In the genomic region with DNA sequence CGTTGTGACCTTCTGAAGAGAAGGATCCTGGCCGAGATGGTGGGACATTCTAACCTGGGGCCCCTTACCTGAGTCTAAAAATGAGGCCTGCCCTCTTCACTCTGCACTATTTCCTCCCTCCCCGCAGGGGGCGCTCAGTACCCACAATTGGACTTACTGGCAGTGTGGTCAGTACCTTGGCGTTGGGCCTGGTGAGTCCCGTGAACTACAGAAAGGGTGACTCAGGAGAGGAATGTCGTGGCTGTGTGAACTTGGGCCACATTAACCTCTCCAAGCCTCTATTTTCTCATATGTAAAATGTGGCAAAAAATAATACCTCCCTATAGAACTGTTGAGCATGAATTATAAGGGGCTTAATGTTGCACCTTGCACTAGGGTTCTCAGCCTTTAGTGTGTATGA, we compare ENCODE assay signal across 1 cellular context.
A peak's percentile ranks its signal among the peaks of the same experiment; 100 is the strongest.
TF ChIP-seq lines count a peak whose summit lies in the region.

No MANE protein-coding gene starts in this region.

TF ChIP-seq in HepG2, 621 proteins besides CTCF, POLR2A, EP300 and RAD21 (continues in another document):
- TF ChIP-seq YY1 (IDR thresholded peaks at IDR 0.05; ENCODE audit: insufficient read depth, insufficient replicate concordance, low read depth, low read length), result no peak
- TF ChIP-seq, protein P1, sequence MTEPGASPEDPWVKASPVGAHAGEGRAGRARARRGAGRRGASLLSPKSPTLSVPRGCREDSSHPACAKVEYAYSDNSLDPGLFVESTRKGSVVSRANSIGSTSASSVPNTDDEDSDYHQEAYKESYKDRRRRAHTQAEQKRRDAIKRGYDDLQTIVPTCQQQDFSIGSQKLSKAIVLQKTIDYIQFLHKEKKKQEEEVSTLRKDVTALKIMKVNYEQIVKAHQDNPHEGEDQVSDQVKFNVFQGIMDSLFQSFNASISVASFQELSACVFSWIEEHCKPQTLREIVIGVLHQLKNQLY (CRISPR knock-in tag; IDR thresholded peaks at IDR 0.05), result peak; percentile 49; the same call in 1 of the 2 replicates
- TF ChIP-seq PRPF4 (IDR thresholded peaks at IDR 0.05; ENCODE audit: low read depth, low read length, poor library complexity, severe bottlenecking), result no peak
- TF ChIP-seq, protein P2, sequence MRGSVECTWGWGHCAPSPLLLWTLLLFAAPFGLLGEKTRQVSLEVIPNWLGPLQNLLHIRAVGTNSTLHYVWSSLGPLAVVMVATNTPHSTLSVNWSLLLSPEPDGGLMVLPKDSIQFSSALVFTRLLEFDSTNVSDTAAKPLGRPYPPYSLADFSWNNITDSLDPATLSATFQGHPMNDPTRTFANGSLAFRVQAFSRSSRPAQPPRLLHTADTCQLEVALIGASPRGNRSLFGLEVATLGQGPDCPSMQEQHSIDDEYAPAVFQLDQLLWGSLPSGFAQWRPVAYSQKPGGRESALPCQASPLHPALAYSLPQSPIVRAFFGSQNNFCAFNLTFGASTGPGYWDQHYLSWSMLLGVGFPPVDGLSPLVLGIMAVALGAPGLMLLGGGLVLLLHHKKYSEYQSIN (CRISPR knock-in tag; IDR thresholded peaks at IDR 0.05; ENCODE audit: borderline replicate concordance), result no peak
- no peak for TF ChIP-seq GPBP1L1 (CRISPR knock-in tag; IDR thresholded peaks at IDR 0.05)
- TF ChIP-seq HNRNPL (IDR thresholded peaks at IDR 0.05; ENCODE audit: low read depth, low read length), result no peak
- TF ChIP-seq FUBP1 (CRISPR knock-in tag; IDR thresholded peaks at IDR 0.05; ENCODE audit: borderline replicate concordance), result no peak
- no peak; the same call in 1 of the 2 replicates for TF ChIP-seq ZSCAN21 (CRISPR knock-in tag; IDR thresholded peaks at IDR 0.05; ENCODE audit: borderline replicate concordance)
- TF ChIP-seq RCOR2 (CRISPR knock-in tag; IDR thresholded peaks at IDR 0.05), result peak; percentile 67; the same call in 1 of the 2 replicates
- no peak for TF ChIP-seq PCBP1 (IDR thresholded peaks at IDR 0.05; ENCODE audit: borderline replicate concordance, low read depth, low read length)
- no peak for TF ChIP-seq ZNF547 (CRISPR knock-in tag; IDR thresholded peaks at IDR 0.05)
- TF ChIP-seq E2F5 (CRISPR knock-in tag; conservative IDR thresholded peaks at IDR 0.05), result no peak
- TF ChIP-seq HOXA7 (CRISPR knock-in tag; IDR thresholded peaks at IDR 0.05), result no peak
- no peak for TF ChIP-seq ZNF136 (CRISPR knock-in tag; IDR thresholded peaks at IDR 0.05; ENCODE audit: low read depth)
- TF ChIP-seq POGZ (CRISPR knock-in tag; IDR thresholded peaks at IDR 0.05), result 0 out of 2 replicates have a peak, but pooled peaks have one; percentile 30
- no peak for TF ChIP-seq ZNF44 (CRISPR knock-in tag; IDR thresholded peaks at IDR 0.05)
- TF ChIP-seq, protein P3, sequence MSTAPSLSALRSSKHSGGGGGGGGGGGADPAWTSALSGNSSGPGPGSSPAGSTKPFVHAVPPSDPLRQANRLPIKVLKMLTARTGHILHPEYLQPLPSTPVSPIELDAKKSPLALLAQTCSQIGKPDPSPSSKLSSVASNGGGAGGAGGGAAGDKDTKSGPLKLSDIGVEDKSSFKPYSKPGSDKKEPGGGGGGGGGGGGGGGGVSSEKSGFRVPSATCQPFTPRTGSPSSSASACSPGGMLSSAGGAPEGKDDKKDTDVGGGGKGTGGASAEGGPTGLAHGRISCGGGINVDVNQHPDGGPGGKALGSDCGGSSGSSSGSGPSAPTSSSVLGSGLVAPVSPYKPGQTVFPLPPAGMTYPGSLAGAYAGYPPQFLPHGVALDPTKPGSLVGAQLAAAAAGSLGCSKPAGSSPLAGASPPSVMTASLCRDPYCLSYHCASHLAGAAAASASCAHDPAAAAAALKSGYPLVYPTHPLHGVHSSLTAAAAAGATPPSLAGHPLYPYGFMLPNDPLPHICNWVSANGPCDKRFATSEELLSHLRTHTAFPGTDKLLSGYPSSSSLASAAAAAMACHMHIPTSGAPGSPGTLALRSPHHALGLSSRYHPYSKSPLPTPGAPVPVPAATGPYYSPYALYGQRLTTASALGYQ (CRISPR knock-in tag; IDR thresholded peaks at IDR 0.05), result no peak; the same call in 1 of the 2 replicates
- no peak for TF ChIP-seq KDM4B (CRISPR knock-in tag; IDR thresholded peaks at IDR 0.05)
- no peak for TF ChIP-seq ZNF598 (CRISPR knock-in tag; IDR thresholded peaks at IDR 0.05; ENCODE audit: borderline replicate concordance)
- 0 out of 2 replicates have a peak, but pooled peaks have one; percentile 32 for TF ChIP-seq ZMAT3 (CRISPR knock-in tag; conservative IDR thresholded peaks at IDR 0.05)
- TF ChIP-seq HOXD1 (CRISPR knock-in tag; IDR thresholded peaks at IDR 0.05), result no peak
- TF ChIP-seq, protein P4, sequence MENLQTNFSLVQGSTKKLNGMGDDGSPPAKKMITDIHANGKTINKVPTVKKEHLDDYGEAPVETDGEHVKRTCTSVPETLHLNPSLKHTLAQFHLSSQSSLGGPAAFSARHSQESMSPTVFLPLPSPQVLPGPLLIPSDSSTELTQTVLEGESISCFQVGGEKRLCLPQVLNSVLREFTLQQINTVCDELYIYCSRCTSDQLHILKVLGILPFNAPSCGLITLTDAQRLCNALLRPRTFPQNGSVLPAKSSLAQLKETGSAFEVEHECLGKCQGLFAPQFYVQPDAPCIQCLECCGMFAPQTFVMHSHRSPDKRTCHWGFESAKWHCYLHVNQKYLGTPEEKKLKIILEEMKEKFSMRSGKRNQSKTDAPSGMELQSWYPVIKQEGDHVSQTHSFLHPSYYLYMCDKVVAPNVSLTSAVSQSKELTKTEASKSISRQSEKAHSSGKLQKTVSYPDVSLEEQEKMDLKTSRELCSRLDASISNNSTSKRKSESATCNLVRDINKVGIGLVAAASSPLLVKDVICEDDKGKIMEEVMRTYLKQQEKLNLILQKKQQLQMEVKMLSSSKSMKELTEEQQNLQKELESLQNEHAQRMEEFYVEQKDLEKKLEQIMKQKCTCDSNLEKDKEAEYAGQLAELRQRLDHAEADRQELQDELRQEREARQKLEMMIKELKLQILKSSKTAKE (CRISPR knock-in tag; IDR thresholded peaks at IDR 0.05; ENCODE audit: borderline replicate concordance), result no peak
- no peak for TF ChIP-seq CREB3 (CRISPR knock-in tag; IDR thresholded peaks at IDR 0.05)
- TF ChIP-seq ZFP82 (CRISPR knock-in tag; IDR thresholded peaks at IDR 0.05; ENCODE audit: borderline replicate concordance), result no peak
- TF ChIP-seq ZNF333 (CRISPR knock-in tag; IDR thresholded peaks at IDR 0.05; ENCODE audit: borderline replicate concordance), result no peak
- no peak for TF ChIP-seq TOPORS (CRISPR knock-in tag; IDR thresholded peaks at IDR 0.05)
- no peak for TF ChIP-seq E2F2 (CRISPR knock-in tag; IDR thresholded peaks at IDR 0.05; ENCODE audit: borderline replicate concordance)
- TF ChIP-seq ZMYM2 (CRISPR knock-in tag; IDR thresholded peaks at IDR 0.05), result no peak
- TF ChIP-seq GZF1 (CRISPR knock-in tag; IDR thresholded peaks at IDR 0.05), result no peak
- no peak for TF ChIP-seq ZNF776 (CRISPR knock-in tag; IDR thresholded peaks at IDR 0.05)
- no peak for TF ChIP-seq RFX3 (CRISPR knock-in tag; IDR thresholded peaks at IDR 0.05)
- no peak for TF ChIP-seq THYN1 (CRISPR knock-in tag; IDR thresholded peaks at IDR 0.05; ENCODE audit: borderline replicate concordance, low read depth)
- no peak for TF ChIP-seq GFI1 (CRISPR knock-in tag; IDR thresholded peaks at IDR 0.05; ENCODE audit: borderline replicate concordance)
- TF ChIP-seq ZNF691 (CRISPR knock-in tag; IDR thresholded peaks at IDR 0.05; ENCODE audit: borderline replicate concordance, low read depth), result no peak
- TF ChIP-seq HMGXB3 (CRISPR knock-in tag; IDR thresholded peaks at IDR 0.05; ENCODE audit: borderline replicate concordance), result peak; percentile 70; the same call in 1 of the 2 replicates
- no peak for TF ChIP-seq ZNF704 (CRISPR knock-in tag; IDR thresholded peaks at IDR 0.05; ENCODE audit: borderline replicate concordance)
- TF ChIP-seq HNRNPUL1 (IDR thresholded peaks at IDR 0.05; ENCODE audit: low read depth, low read length), result no peak
- no peak for TF ChIP-seq CC2D1A (CRISPR knock-in tag; IDR thresholded peaks at IDR 0.05)
